ENCODE assay signal across 1 cellular context in the genomic region with DNA sequence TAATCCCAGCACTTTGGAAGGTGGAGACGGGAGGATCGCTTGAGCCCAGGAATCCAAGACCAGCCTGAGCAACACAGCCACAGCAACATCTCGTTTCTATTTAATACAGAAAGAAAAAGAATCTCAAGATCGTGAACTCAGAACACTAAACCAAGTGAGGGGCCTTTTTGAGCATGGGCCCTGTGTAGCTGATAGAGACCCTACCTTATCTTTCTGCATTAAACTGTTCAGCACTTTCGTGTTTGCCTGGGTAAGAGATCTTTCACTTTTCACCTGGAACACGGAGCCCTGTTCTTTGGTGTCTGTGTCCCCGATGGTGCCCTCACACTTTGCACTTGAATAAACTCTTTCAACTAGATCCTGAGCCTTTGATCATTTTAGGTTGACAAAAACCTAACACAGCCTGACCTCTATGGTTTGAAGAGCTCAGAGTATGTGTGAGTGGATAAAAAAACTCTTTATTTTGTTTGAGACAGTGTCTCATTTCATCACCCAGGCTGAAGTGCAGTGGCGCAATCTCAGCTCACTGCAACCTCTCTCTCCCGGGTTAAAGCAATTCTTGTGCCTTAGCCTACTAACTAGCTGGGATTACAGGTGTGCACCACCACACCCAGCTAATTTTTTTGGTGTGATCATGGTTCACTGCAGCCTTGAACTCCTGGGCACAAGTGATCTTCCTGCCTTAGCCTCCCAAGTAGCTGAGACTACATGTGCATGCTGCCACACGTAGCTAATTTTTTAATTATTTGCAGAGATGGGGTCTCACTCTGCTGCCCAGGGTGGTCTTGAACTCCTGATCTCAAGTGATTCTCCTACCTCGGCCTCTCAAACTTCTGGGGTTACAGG.
TF ChIP-seq lines count a peak whose summit lies in the region.

No MANE protein-coding gene starts in this region.

TF ChIP-seq in HepG2, 621 proteins besides CTCF, POLR2A, EP300 and RAD21 (continued from another document and continues in another):
- TF ChIP-seq, protein P1, sequence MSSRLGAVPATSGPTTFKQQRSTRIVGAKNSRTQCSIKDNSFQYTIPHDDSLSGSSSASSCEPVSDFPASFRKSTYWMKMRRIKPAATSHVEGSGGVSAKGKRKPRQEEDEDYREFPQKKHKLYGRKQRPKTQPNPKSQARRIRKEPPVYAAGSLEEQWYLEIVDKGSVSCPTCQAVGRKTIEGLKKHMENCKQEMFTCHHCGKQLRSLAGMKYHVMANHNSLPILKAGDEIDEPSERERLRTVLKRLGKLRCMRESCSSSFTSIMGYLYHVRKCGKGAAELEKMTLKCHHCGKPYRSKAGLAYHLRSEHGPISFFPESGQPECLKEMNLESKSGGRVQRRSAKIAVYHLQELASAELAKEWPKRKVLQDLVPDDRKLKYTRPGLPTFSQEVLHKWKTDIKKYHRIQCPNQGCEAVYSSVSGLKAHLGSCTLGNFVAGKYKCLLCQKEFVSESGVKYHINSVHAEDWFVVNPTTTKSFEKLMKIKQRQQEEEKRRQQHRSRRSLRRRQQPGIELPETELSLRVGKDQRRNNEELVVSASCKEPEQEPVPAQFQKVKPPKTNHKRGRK (CRISPR knock-in tag; IDR thresholded peaks at IDR 0.05), result peak; percentile 83; the same call in 1 of the 2 replicates
- TF ChIP-seq MYNN (CRISPR knock-in tag; IDR thresholded peaks at IDR 0.05; ENCODE audit: low read depth), result peak; percentile 65; the same call in 1 of the 2 replicates
- peak; percentile 67; the same call in 1 of the 2 replicates for TF ChIP-seq ZNF761 (CRISPR knock-in tag; conservative IDR thresholded peaks at IDR 0.05)
- TF ChIP-seq, protein P2, sequence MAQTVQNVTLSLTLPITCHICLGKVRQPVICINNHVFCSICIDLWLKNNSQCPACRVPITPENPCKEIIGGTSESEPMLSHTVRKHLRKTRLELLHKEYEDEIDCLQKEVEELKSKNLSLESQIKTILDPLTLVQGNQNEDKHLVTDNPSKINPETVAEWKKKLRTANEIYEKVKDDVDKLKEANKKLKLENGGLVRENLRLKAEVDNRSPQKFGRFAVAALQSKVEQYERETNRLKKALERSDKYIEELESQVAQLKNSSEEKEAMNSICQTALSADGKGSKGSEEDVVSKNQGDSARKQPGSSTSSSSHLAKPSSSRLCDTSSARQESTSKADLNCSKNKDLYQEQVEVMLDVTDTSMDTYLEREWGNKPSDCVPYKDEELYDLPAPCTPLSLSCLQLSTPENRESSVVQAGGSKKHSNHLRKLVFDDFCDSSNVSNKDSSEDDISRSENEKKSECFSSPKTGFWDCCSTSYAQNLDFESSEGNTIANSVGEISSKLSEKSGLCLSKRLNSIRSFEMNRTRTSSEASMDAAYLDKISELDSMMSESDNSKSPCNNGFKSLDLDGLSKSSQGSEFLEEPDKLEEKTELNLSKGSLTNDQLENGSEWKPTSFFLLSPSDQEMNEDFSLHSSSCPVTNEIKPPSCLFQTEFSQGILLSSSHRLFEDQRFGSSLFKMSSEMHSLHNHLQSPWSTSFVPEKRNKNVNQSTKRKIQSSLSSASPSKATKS (CRISPR knock-in tag; IDR thresholded peaks at IDR 0.05), result peak; percentile 81; the same call in 1 of the 2 replicates
- TF ChIP-seq KDM6A (CRISPR knock-in tag; IDR thresholded peaks at IDR 0.05; ENCODE audit: low read depth), result peak; percentile 90
- no peak for TF ChIP-seq FOXP1 (IDR thresholded peaks at IDR 0.05)
- peak; percentile 93 for TF ChIP-seq FOXP1 (CRISPR knock-in tag; IDR thresholded peaks at IDR 0.05)
- TF ChIP-seq DNMT3B (CRISPR knock-in tag; conservative IDR thresholded peaks at IDR 0.05), result peak; percentile 58; the same call in 1 of the 2 replicates
- TF ChIP-seq TAF15 (IDR thresholded peaks at IDR 0.05; ENCODE audit: low read depth, low read length, poor library complexity, severe bottlenecking), result no peak
- peak; percentile 91 for TF ChIP-seq ZNF878 (CRISPR knock-in tag; IDR thresholded peaks at IDR 0.05)
- TF ChIP-seq, protein P3, sequence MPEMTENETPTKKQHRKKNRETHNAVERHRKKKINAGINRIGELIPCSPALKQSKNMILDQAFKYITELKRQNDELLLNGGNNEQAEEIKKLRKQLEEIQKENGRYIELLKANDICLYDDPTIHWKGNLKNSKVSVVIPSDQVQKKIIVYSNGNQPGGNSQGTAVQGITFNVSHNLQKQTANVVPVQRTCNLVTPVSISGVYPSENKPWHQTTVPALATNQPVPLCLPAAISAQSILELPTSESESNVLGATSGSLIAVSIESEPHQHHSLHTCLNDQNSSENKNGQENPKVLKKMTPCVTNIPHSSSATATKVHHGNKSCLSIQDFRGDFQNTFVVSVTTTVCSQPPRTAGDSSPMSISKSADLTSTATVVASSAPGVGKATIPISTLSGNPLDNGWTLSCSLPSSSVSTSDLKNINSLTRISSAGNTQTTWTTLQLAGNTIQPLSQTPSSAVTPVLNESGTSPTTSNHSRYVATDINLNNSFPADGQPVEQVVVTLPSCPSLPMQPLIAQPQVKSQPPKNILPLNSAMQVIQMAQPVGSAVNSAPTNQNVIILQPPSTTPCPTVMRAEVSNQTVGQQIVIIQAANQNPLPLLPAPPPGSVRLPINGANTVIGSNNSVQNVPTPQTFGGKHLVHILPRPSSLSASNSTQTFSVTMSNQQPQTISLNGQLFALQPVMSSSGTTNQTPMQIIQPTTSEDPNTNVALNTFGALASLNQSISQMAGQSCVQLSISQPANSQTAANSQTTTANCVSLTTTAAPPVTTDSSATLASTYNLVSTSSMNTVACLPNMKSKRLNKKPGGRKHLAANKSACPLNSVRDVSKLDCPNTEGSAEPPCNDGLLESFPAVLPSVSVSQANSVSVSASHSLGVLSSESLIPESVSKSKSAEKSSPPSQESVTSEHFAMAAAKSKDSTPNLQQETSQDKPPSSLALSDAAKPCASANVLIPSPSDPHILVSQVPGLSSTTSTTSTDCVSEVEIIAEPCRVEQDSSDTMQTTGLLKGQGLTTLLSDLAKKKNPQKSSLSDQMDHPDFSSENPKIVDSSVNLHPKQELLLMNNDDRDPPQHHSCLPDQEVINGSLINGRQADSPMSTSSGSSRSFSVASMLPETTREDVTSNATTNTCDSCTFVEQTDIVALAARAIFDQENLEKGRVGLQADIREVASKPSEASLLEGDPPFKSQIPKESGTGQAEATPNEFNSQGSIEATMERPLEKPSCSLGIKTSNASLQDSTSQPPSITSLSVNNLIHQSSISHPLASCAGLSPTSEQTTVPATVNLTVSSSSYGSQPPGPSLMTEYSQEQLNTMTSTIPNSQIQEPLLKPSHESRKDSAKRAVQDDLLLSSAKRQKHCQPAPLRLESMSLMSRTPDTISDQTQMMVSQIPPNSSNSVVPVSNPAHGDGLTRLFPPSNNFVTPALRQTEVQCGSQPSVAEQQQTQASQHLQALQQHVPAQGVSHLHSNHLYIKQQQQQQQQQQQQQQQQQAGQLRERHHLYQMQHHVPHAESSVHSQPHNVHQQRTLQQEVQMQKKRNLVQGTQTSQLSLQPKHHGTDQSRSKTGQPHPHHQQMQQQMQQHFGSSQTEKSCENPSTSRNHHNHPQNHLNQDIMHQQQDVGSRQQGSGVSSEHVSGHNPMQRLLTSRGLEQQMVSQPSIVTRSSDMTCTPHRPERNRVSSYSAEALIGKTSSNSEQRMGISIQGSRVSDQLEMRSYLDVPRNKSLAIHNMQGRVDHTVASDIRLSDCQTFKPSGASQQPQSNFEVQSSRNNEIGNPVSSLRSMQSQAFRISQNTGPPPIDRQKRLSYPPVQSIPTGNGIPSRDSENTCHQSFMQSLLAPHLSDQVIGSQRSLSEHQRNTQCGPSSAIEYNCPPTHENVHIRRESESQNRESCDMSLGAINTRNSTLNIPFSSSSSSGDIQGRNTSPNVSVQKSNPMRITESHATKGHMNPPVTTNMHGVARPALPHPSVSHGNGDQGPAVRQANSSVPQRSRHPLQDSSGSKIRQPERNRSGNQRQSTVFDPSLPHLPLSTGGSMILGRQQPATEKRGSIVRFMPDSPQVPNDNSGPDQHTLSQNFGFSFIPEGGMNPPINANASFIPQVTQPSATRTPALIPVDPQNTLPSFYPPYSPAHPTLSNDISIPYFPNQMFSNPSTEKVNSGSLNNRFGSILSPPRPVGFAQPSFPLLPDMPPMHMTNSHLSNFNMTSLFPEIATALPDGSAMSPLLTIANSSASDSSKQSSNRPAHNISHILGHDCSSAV (CRISPR knock-in tag; IDR thresholded peaks at IDR 0.05; ENCODE audit: borderline replicate concordance), result no peak
- TF ChIP-seq ZNF558 (CRISPR knock-in tag; IDR thresholded peaks at IDR 0.05; ENCODE audit: borderline replicate concordance), result no peak; the same call in 1 of the 2 replicates
- TF ChIP-seq KMT2A (CRISPR knock-in tag; IDR thresholded peaks at IDR 0.05), result no peak; the same call in none of the 2 replicates
- no peak for TF ChIP-seq SOX6 (IDR thresholded peaks at IDR 0.05)
- TF ChIP-seq SOX6 (CRISPR knock-in tag; IDR thresholded peaks at IDR 0.05), result peak; percentile 98
- TF ChIP-seq, protein P4, sequence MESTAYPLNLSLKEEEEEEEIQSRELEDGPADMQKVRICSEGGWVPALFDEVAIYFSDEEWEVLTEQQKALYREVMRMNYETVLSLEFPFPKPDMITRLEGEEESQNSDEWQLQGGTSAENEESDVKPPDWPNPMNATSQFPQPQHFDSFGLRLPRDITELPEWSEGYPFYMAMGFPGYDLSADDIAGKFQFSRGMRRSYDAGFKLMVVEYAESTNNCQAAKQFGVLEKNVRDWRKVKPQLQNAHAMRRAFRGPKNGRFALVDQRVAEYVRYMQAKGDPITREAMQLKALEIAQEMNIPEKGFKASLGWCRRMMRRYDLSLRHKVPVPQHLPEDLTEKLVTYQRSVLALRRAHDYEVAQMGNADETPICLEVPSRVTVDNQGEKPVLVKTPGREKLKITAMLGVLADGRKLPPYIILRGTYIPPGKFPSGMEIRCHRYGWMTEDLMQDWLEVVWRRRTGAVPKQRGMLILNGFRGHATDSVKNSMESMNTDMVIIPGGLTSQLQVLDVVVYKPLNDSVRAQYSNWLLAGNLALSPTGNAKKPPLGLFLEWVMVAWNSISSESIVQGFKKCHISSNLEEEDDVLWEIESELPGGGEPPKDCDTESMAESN (CRISPR knock-in tag; conservative IDR thresholded peaks at IDR 0.05), result peak; percentile 97
- no peak for TF ChIP-seq NFRKB (IDR thresholded peaks at IDR 0.05)
- TF ChIP-seq, protein P5, sequence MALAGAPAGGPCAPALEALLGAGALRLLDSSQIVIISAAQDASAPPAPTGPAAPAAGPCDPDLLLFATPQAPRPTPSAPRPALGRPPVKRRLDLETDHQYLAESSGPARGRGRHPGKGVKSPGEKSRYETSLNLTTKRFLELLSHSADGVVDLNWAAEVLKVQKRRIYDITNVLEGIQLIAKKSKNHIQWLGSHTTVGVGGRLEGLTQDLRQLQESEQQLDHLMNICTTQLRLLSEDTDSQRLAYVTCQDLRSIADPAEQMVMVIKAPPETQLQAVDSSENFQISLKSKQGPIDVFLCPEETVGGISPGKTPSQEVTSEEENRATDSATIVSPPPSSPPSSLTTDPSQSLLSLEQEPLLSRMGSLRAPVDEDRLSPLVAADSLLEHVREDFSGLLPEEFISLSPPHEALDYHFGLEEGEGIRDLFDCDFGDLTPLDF (CRISPR knock-in tag; IDR thresholded peaks at IDR 0.05), result peak; percentile 36; the same call in 1 of the 2 replicates
- 0 out of 2 replicates have a peak, but pooled peaks have one; percentile 26 for TF ChIP-seq PRMT3 (CRISPR knock-in tag; IDR thresholded peaks at IDR 0.05; ENCODE audit: borderline replicate concordance, low read depth)
- TF ChIP-seq KDM4B (CRISPR knock-in tag; IDR thresholded peaks at IDR 0.05), result peak; percentile 95
- peak; percentile 94; the same call in 1 of the 2 replicates for TF ChIP-seq NR1H2 (CRISPR knock-in tag; IDR thresholded peaks at IDR 0.05; ENCODE audit: borderline replicate concordance, low read depth)
- no peak for TF ChIP-seq SNAI1 (CRISPR knock-in tag; IDR thresholded peaks at IDR 0.05; ENCODE audit: borderline replicate concordance)
- TF ChIP-seq ZNF34 (CRISPR knock-in tag; IDR thresholded peaks at IDR 0.05; ENCODE audit: borderline replicate concordance), result no peak
- no peak; the same call in 1 of the 2 replicates for TF ChIP-seq ZNF782 (CRISPR knock-in tag; IDR thresholded peaks at IDR 0.05; ENCODE audit: borderline replicate concordance)
- peak; percentile 59; the same call in 1 of the 2 replicates for TF ChIP-seq YEATS2 (CRISPR knock-in tag; IDR thresholded peaks at IDR 0.05; ENCODE audit: borderline replicate concordance)
- TF ChIP-seq ARID2 (CRISPR knock-in tag; IDR thresholded peaks at IDR 0.05; ENCODE audit: borderline replicate concordance), result peak; percentile 99; the same call in 1 of the 2 replicates
- TF ChIP-seq, protein P6, sequence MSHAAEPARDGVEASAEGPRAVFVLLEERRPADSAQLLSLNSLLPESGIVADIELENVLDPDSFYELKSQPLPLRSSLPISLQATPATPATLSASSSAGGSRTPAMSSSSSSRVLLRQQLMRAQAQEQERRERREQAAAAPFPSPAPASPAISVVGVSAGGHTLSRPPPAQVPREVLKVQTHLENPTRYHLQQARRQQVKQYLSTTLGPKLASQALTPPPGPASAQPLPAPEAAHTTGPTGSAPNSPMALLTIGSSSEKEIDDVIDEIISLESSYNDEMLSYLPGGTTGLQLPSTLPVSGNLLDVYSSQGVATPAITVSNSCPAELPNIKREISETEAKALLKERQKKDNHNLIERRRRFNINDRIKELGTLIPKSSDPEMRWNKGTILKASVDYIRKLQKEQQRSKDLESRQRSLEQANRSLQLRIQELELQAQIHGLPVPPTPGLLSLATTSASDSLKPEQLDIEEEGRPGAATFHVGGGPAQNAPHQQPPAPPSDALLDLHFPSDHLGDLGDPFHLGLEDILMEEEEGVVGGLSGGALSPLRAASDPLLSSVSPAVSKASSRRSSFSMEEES (CRISPR knock-in tag; IDR thresholded peaks at IDR 0.05), result peak; percentile 84
- no peak for TF ChIP-seq ZNF329 (CRISPR knock-in tag; IDR thresholded peaks at IDR 0.05; ENCODE audit: low read depth)
- peak; percentile 100 for TF ChIP-seq ZNF460 (CRISPR knock-in tag; IDR thresholded peaks at IDR 0.05; ENCODE audit: borderline replicate concordance)
- TF ChIP-seq MZF1 (CRISPR knock-in tag; IDR thresholded peaks at IDR 0.05; ENCODE audit: borderline replicate concordance), result no peak
- TF ChIP-seq, protein P7, sequence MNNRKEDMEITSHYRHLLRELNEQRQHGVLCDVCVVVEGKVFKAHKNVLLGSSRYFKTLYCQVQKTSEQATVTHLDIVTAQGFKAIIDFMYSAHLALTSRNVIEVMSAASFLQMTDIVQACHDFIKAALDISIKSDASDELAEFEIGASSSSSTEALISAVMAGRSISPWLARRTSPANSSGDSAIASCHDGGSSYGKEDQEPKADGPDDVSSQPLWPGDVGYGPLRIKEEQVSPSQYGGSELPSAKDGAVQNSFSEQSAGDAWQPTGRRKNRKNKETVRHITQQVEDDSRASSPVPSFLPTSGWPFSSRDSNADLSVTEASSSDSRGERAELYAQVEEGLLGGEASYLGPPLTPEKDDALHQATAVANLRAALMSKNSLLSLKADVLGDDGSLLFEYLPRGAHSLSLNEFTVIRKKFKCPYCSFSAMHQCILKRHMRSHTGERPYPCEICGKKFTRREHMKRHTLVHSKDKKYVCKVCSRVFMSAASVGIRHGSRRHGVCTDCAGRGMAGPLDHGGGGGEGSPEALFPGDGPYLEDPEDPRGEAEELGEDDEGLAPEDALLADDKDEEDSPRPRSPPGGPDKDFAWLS (CRISPR knock-in tag; IDR thresholded peaks at IDR 0.05; ENCODE audit: borderline replicate concordance), result no peak
- TF ChIP-seq, protein P8, sequence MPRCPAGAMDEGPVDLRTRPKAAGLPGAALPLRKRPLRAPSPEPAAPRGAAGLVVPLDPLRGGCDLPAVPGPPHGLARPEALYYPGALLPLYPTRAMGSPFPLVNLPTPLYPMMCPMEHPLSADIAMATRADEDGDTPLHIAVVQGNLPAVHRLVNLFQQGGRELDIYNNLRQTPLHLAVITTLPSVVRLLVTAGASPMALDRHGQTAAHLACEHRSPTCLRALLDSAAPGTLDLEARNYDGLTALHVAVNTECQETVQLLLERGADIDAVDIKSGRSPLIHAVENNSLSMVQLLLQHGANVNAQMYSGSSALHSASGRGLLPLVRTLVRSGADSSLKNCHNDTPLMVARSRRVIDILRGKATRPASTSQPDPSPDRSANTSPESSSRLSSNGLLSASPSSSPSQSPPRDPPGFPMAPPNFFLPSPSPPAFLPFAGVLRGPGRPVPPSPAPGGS (CRISPR knock-in tag; IDR thresholded peaks at IDR 0.05), result peak; percentile 65; the same call in 1 of the 2 replicates
- peak; percentile 100 for TF ChIP-seq ZMYM2 (CRISPR knock-in tag; IDR thresholded peaks at IDR 0.05)
- TF ChIP-seq ZSCAN31 (CRISPR knock-in tag; IDR thresholded peaks at IDR 0.05; ENCODE audit: low read depth), result no peak
